8 cellular contexts compared by ENCODE assay signal in genomic region chr15:75094961-75095478, GRCh38.
A peak's percentile ranks its signal among the peaks of the same experiment; 100 is the strongest.
DNase-seq lines count a peak whose midpoint lies in the region; ATAC-seq and TF ChIP-seq lines count a peak whose summit lies in the region.
"Not testable (repeated sequence)": the region's sequence is repeated elsewhere in the genome, so short reads cannot be mapped to it uniquely, and the experiment has no call there.

No MANE protein-coding gene starts in this region.

- peak overlapping the region; percentile 19 for H3K4me2 ChIP-seq in DOHH2 (ENCODE audit: low read length)
- H3K4me2 ChIP-seq in KMS-11: peak overlapping the region; percentile 36

- H3K27ac ChIP-seq in DOHH2 (ENCODE audit: low read depth, low read length); KMS-11: not testable (repeated sequence)

- H4K20me1 ChIP-seq in DOHH2 (ENCODE audit: control insufficient read depth, insufficient read depth, low read depth, low read length); KMS-11 (ENCODE audit: insufficient read depth): not testable (repeated sequence)

- DNase-seq in naive B cell: not testable (repeated sequence)

- H3K36me3 ChIP-seq in DOHH2 (ENCODE audit: control insufficient read depth, low read length); KMS-11 (ENCODE audit: insufficient read depth): not testable (repeated sequence)

- H3K79me2 ChIP-seq in DOHH2 (ENCODE audit: control insufficient read depth, low read length); KMS-11 (ENCODE audit: insufficient read depth, low read depth): not testable (repeated sequence)

- peak overlapping the region in 3 of 6 donors; percentile 16 to 83 (median 81) for H3K27ac Mint-ChIP-seq in naive B cell

- ATAC-seq in GM18861 (IDR thresholded peaks at IDR 0.05; ENCODE audit: unreplicated experiment): peak; percentile 44
- ATAC-seq in GM19452 (IDR thresholded peaks at IDR 0.05; ENCODE audit: unreplicated experiment): peak; percentile 35
- peak; percentile 49 for ATAC-seq in GM21723 (IDR thresholded peaks at IDR 0.05; ENCODE audit: unreplicated experiment)
- ATAC-seq in HG02885 (IDR thresholded peaks at IDR 0.05; ENCODE audit: poor library complexity, unreplicated experiment): peak; percentile 32
- ATAC-seq in HG03196 (IDR thresholded peaks at IDR 0.05; ENCODE audit: unreplicated experiment): peak; percentile 44
- peak; percentile 52 to 58 for ATAC-seq in naive B cell (ENCODE audit: low read depth in 2 of 2)

- peak overlapping the region; percentile 1; the same call in 1 of the 2 replicates for H3K4me3 ChIP-seq in DOHH2 (ENCODE audit: low read length)
- not testable (repeated sequence) for H3K4me3 ChIP-seq in KMS-11 (IDR thresholded peaks at IDR 0.05; ENCODE audit: insufficient read depth, low read depth, low read length)

- H3K9me2 ChIP-seq in DOHH2 (replicated peaks; ENCODE audit: control insufficient read depth, low read length): not testable (repeated sequence)

- not testable (repeated sequence) for H3K9me3 ChIP-seq in DOHH2 (ENCODE audit: control insufficient read depth, insufficient read depth, low read length)

- not testable (repeated sequence) for H2AFZ ChIP-seq in KMS-11 (ENCODE audit: low read depth)

- TF ChIP-seq CTCF in DOHH2 (IDR thresholded peaks at IDR 0.05; ENCODE audit: low read depth, low read length, poor library complexity, severe bottlenecking); KMS-11 (conservative IDR thresholded peaks at IDR 0.05; ENCODE audit: low read depth, low read length): not testable (repeated sequence)

- H3K27me3 Mint-ChIP-seq in naive B cell: peaks cover 5 to 13% (median 10%) of the 10 kb centered on the region in 3 donors

- H3K9ac ChIP-seq in KMS-11: not testable (repeated sequence)

- peaks cover 0 to 15% (median 2%) of the 10 kb centered on the region in 7 donors for H3K9me3 Mint-ChIP-seq in naive B cell

- not testable (repeated sequence) for H3K36me3 Mint-ChIP-seq in naive B cell

- H3F3A ChIP-seq in DOHH2 (ENCODE audit: control insufficient read depth, insufficient read depth): not testable (repeated sequence)

- H3K27me3 ChIP-seq in DOHH2 (ENCODE audit: control insufficient read depth, low read length); KMS-11 (ENCODE audit: insufficient read depth, low read depth): not testable (repeated sequence)

- H3K4me3 Mint-ChIP-seq in naive B cell: peak overlapping the region in 6 of 8 donors; percentile 9 to 53 (median 27)

- H3K4me1 Mint-ChIP-seq in naive B cell: peaks cover 19 to 40% (median 24%) of the 10 kb centered on the region in 3 donors

- H3K4me1 ChIP-seq in DOHH2 (ENCODE audit: control insufficient read depth, low read length): peaks cover 20% of the 10 kb centered on the region
- H3K4me1 ChIP-seq in KMS-11 (ENCODE audit: low read depth, poor library complexity, severe bottlenecking): peaks cover 23% of the 10 kb centered on the region
